ENCODE assay signal across 32 cellular contexts in genomic region chr5:14367364-14367763, GRCh38.
"Had no signal": no experiment of that assay in that cellular context is flagged by ENCODE, and none has a peak within 500 bp of the region (broad histone marks: within the 10 kb centered on the region; RNA-seq: fewer than 3 reads in every experiment).

No MANE protein-coding gene starts in this region.

- DNase-seq: activated CD4-positive, alpha-beta T cell treated with anti-CD3 and anti-CD28 coated beads for 48 hours; activated CD4-positive, CD25-positive, alpha-beta regulatory T cell treated with anti-CD3 and anti-CD28 coated beads, Interleukin-2, amount 50 U/mL, for 72 hours; activated gamma-delta T cell treated with Interleukin-2 at 50 U/mL for 16 hours; activated T-cell treated with anti-CD3 and anti-CD28 coated beads for 4 hours; activated T-cell treated with anti-CD3 and anti-CD28 coated beads, Interleukin-2, amount 50 U/mL, for 72 hours; amygdala; brain microvascular endothelial cell; cerebellar nuclear complex; Karpas-422; MM.1S; NCI-H1105; NCI-H1436; NCI-H1694 treated with DMSO at 0.1 percent for 48 hours; NCI-H2029 treated with DMSO at 0.1 percent for 48 hours; NCI-H345; NCI-H510A; NCI-H526 treated with DMSO at 0.1 percent for 48 hours; NCI-H82; NK-92 treated with Interleukin-12 subunit alpha and Interleukin-12 subunit beta, amount 100 ng/mL, for 24 hours; OCI-M1; RPMI8226; SHP77; SW 1271; T-helper 9 cell had no signal

- ATAC-seq: activated T-cell treated with anti-CD3 and anti-CD28 coated beads, Interleukin-2, amount 50 U/mL, for 72 hours; K562; Panc1; SK-N-SH treated with all-trans-retinoic acid at 6 μM for 48 hours; WTC11 had no signal

- H3K36me3 Mint-ChIP-seq: activated naive CD4-positive, alpha-beta T cell treated with anti-CD3 and anti-CD28 coated beads, Interleukin-2, amount 50 U/mL, for 24 hours had no signal

- H3K4me3 ChIP-seq: cardiac muscle cell, K562, SJSA1 had no signal

- H3K27ac ChIP-seq: brain microvascular endothelial cell, cardiac muscle cell, SJSA1 had no signal

- H3K9me3 Mint-ChIP-seq: activated naive CD4-positive, alpha-beta T cell treated with anti-CD3 and anti-CD28 coated beads, Interleukin-2, amount 50 U/mL, for 24 hours; activated T-cell treated with anti-CD3 and anti-CD28 coated beads, Interleukin-2, amount 50 U/mL, for 72 hours; activated T-helper 2 cell treated with anti-CD3 and anti-CD28 coated beads, Interferon-gamma antibody, Interleukin-2, Interleukin-4, amounts not matched to agents 10 μg/mL and 5 μg/mL and 100 μg/mL, durations not matched to agents 14 hours and 24 hours and 36 hours; WTC11 had no signal

- H3K4me3 Mint-ChIP-seq: activated naive CD4-positive, alpha-beta T cell treated with anti-CD3 and anti-CD28 coated beads, Interleukin-2, amount 50 U/mL, for 24 hours; activated T-cell treated with anti-CD3 and anti-CD28 coated beads, Interleukin-2, amount 50 U/mL, for 72 hours; WTC11 had no signal

- H3K27me3 Mint-ChIP-seq: activated naive CD4-positive, alpha-beta T cell treated with anti-CD3 and anti-CD28 coated beads, Interleukin-2, amount 50 U/mL, for 24 hours had no signal

- H3K27ac Mint-ChIP-seq: activated naive CD4-positive, alpha-beta T cell treated with anti-CD3 and anti-CD28 coated beads, Interleukin-2, amount 50 U/mL, for 24 hours; activated T-cell treated with anti-CD3 and anti-CD28 coated beads, Interleukin-2, amount 50 U/mL, for 72 hours; activated T-helper 2 cell treated with anti-CD3 and anti-CD28 coated beads, Interferon-gamma antibody, Interleukin-2, Interleukin-4, amounts not matched to agents 10 μg/mL and 5 μg/mL and 100 μg/mL, durations not matched to agents 14 hours and 24 hours and 36 hours; WTC11 had no signal

- H3K9me3 ChIP-seq: SJSA1 had no signal

- H3K27me3 ChIP-seq: brain microvascular endothelial cell, cardiac muscle cell, SJSA1 had no signal
